In genomic region chr15:34708422-34708821, GRCh38 we compare ENCODE assay signal across 9 cellular contexts. TPM values are rescaled to one million over a fixed set of nuclear protein-coding genes. Genes with fewer than 3 reads are reported as not detected.
DNase-seq lines count a peak whose midpoint lies in the region; ATAC-seq, FAIRE-seq and TF ChIP-seq lines count a peak whose summit lies in the region.
"Had no signal": no experiment of that assay in that cellular context is flagged by ENCODE, and none has a peak within 500 bp of the region (broad histone marks: within the 10 kb centered on the region; RNA-seq: fewer than 3 reads in every experiment).

No MANE protein-coding gene starts in this region.

- H3K36me3 ChIP-seq in GM12878 (ENCODE audit: control insufficient read depth in 2 of 2, insufficient read depth in 2 of 2, low read length in 1 of 2) = no peaks in the 10 kb centered on the region

- ATAC-seq in GM12878 (peak; percentile 81), GM18873 (IDR thresholded peaks at IDR 0.05; ENCODE audit: low FRiP score, unreplicated experiment) (no peak), GM21528 (IDR thresholded peaks at IDR 0.05; ENCODE audit: low FRiP score, unreplicated experiment) (no peak)

- H3K27me3 ChIP-seq in GM12878 (replicated peaks in 1 of 2; ENCODE audit: control insufficient read depth in 2 of 2, insufficient read depth in 2 of 2, low read length in 1 of 2) = no peaks in the 10 kb centered on the region; a peak in 1 of 4 replicates

- peak; percentile 53 for TF ChIP-seq RAD21 in GM12878 (IDR thresholded peaks at IDR 0.05; ENCODE audit: insufficient read depth, low read depth, low read length)

- peak; percentile 67 for TF ChIP-seq CTCF in GM12865 (IDR thresholded peaks at IDR 0.05; ENCODE audit: insufficient read depth, low read depth, low read length, missing control alignments)
- TF ChIP-seq CTCF in GM12878 (IDR thresholded peaks at IDR 0.05 in 2 of 3, conservative IDR thresholded peaks at IDR 0.05 in 1 of 3; ENCODE audit: control insufficient read depth in 2 of 3, extremely low read depth in 1 of 3, insufficient read depth in 1 of 3, low read depth in 3 of 3, low read length in 3 of 3) = peak; percentile 66 to 75 (median 71)

- no peaks in the 10 kb centered on the region for H4K20me1 ChIP-seq in GM12878 (ENCODE audit: control insufficient read depth, insufficient read depth)

- CTCF ChIA-PET in GM12878 (lab: Yijun Ruan, JAX) = interaction anchor here (0.9 to 2.4 kb wide), 9 partner anchors 14 to 213 kb away, joined by 3 to 13 read pairs (median 4); no protein-coding TSS in a partner anchor

- no peak overlapping the region for H3K27ac ChIP-seq in GM12878 (ENCODE audit: control insufficient read depth, insufficient read depth)

- DNase-seq in GM12865 (ENCODE audit: low read depth) = peak; percentile 48
- DNase-seq in NCI-H2171 (lab: John Stamatoyannopoulos, UW) = peak; percentile 27
- DNase-seq in GM12878 (ENCODE audit: low read depth, low spot score) = no peak
- DNase-seq in activated CD4-positive, alpha-beta T cell treated with anti-CD3 and anti-CD28 coated beads, Interleukin-2, amount 50 U/mL, for 48 hours = no peak
- DNase-seq in activated effector memory CD4-positive, alpha-beta T cell treated with Interleukin-2 at 50 U/mL for 16 hours = no peak

- H3K4me2 ChIP-seq in GM12878 (ENCODE audit: control insufficient read depth, insufficient read depth) = no peak overlapping the region

- no TSS peak for BruUV-seq in GM12878 (replicated peaks; lab: Mats Ljungman, UMichigan)

- TF ChIP-seq POLR2A in GM12878 (IDR thresholded peaks at IDR 0.05; ENCODE audit: low read depth, low read length) = no peak

- intact Hi-C loops in GM12878 (cut with micrococcal nuclease; ENCODE audit: unreplicated experiment) = loop anchor here (1.0 kb wide), 1 partner anchor 212 kb away; no protein-coding TSS in a partner anchor

- POLR2A ChIA-PET in GM12878 (lab: Charles Lee) = interaction anchor here (1.1 kb wide), 1 partner anchor 213 kb away, joined by 4 read pairs; no protein-coding TSS in a partner anchor

- 29% methylated on average over 5 of the region's 5 CpGs for WGBS in GM12878 (ENCODE audit: insufficient coverage, insufficient replicate concordance, low lambda C conversion rate, missing lambda C conversion rate)

- FAIRE-seq in GM12878 (lab: Jason Lieb, UNC) (no peak), islet of Langerhans (lab: Jason Lieb, UNC) (peak; percentile 97)

- H3K9me3 ChIP-seq in GM12878 (replicated peaks; ENCODE audit: control insufficient read depth, insufficient read depth, low read length) = no peaks in the 10 kb centered on the region

- RAD21 ChIA-PET in GM12878 (lab: Charles Lee; ENCODE audit: unreplicated experiment) = no interaction called here

- H3K4me3 ChIP-seq in GM12865 (ENCODE audit: low read depth, low read length) = no peak overlapping the region
- no peak overlapping the region for H3K4me3 ChIP-seq in GM12878

- H3K79me2 ChIP-seq in GM12878 (ENCODE audit: control insufficient read depth, insufficient read depth, low read length) = no peaks in the 10 kb centered on the region

- TF ChIP-seq EP300 in GM12878 (IDR thresholded peaks at IDR 0.05; ENCODE audit: borderline replicate concordance in 1 of 2, control insufficient read depth in 1 of 2, low read depth in 2 of 2, low read length in 2 of 2) = no peak

- in situ Hi-C loops in GM12878 (cut with MboI) = loop anchor here (5.0 kb wide), 1 partner anchor 214 kb away; no protein-coding TSS in a partner anchor

- no peak overlapping the region for H3K9ac ChIP-seq in GM12878 (ENCODE audit: control insufficient read depth, insufficient read depth, low read length)

- SMC1A ChIA-PET in GM12878 (lab: Charles Lee; ENCODE audit: uncharacterized antibody, unreplicated experiment) = no interaction called here

- no peaks in the 10 kb centered on the region for H3K4me1 ChIP-seq in GM12878 (ENCODE audit: control insufficient read depth, insufficient read depth, low read length)

- no peak overlapping the region for H2AFZ ChIP-seq in GM12878 (ENCODE audit: control insufficient read depth, low read depth, low read length)

TF ChIP-seq in GM12878, 131 proteins besides CTCF, POLR2A, EP300 and RAD21:
- TF ChIP-seq SUZ12 (IDR thresholded peaks at IDR 0.05; ENCODE audit: unreplicated experiment) (no peak), SMC3 (IDR thresholded peaks at IDR 0.05; ENCODE audit: borderline replicate concordance, low read length) (peak; percentile 39; the same call in 1 of the 2 replicates)

RNA-seq across cellular contexts. Expression of gene GJD2, which starts 46.4 kb away (rescaled TPM):
- total RNA-seq in GM12878 (2013; cell fraction: nucleolus; rRNA removed) = not detected in 2 replicates
- total RNA-seq in GM12878 (2014; rRNA removed) (not detected in 2 replicates), GM12878 (2014; rRNA removed; fragmentation: Illumina TruSeq; extraction: Trizol) (not detected in 2 replicates), GM12878 (2021) (not detected in 2 replicates)
- polyA plus RNA-seq in GM12878 (2011; ENCODE audit: low read depth) = not detected
- polyA plus RNA-seq in GM12878 (2011; rRNA removed) (not detected in 2 replicates), GM12878 (2014; fragmentation: Illumina TruSeq; extraction: Trizol) (not detected in 2 replicates), GM12878 (2014; fragmentation: Nextera tagmentation; extraction: Ambion mirVana) (not detected), GM12878 (2014; rRNA removed) (not detected in 2 replicates), GM12878 (2016; fragmentation: Nextera tagmentation; extraction: Ambion mirVana) (not detected)
- not detected in 2 replicates for polyA plus RNA-seq in GM12878 (2011; cell fraction: cytosol; rRNA removed)
- polyA plus RNA-seq in GM12878 (2011; cell fraction: nucleus; rRNA removed) = not detected in 2 replicates
- polyA plus RNA-seq in GM12878 (2012) = not detected in 2 replicates
- not detected in 2 replicates for polyA minus RNA-seq in GM12878 (2011; rRNA and poly(A)+ RNA removed)
- not detected in 2 replicates for polyA minus RNA-seq in GM12878 (2011; cell fraction: cytosol; rRNA and poly(A)+ RNA removed)
- polyA minus RNA-seq in GM12878 (2011; cell fraction: nucleus; rRNA and poly(A)+ RNA removed) = not detected in 2 replicates
- total RNA-seq: T-helper 1 cell treated with Interleukin-12 subunit alpha and Interleukin-12 subunit beta and Interleukin-4 antibody, amounts not matched to agents 30 ng/mL and 1 ng/mL, for 36 hours had no signal

Comparison
In these comparisons a context has a peak if more than half of its experiments do, and no peak if none do; other contexts are left out.
1. DNase-seq: peak in GM12865 (single experiment) and NCI-H2171 (single experiment); none in GM12878 (single experiment), activated CD4-positive, alpha-beta T cell treated with anti-CD3 and anti-CD28 coated beads, Interleukin-2, amount 50 U/mL, for 48 hours (0 of 2) and activated effector memory CD4-positive, alpha-beta T cell treated with Interleukin-2 at 50 U/mL for 16 hours (single experiment).